10 cellular contexts compared by ENCODE assay signal in genomic region chr2:234989183-234989701, GRCh38. TPM values are rescaled to one million over a fixed set of nuclear protein-coding genes. Genes with fewer than 3 reads are reported as not detected.
DNase-seq lines count a peak whose midpoint lies in the region; ATAC-seq lines count a peak whose summit lies in the region.
"Had no signal": no experiment of that assay in that cellular context is flagged by ENCODE, and none has a peak within 500 bp of the region (broad histone marks: within the 10 kb centered on the region; RNA-seq: fewer than 3 reads in every experiment).

No MANE protein-coding gene starts in this region.

- intact Hi-C loops in left cardiac atrium (cut with DNase I) = no loop called here

- in situ Hi-C loops in G401 (cut with HindIII; ENCODE audit: low sequenced_read_pairs) = no loop called here

- ATAC-seq in left cardiac atrium = peak; percentile 73 to 83

- DNase-seq in G401 (ENCODE audit: low spot score) (peak; percentile 35), T1000 (lab: John Stamatoyannopoulos, UW) (peak; percentile 20), left cardiac atrium (peak; percentile 92), renal cortical epithelial cell (ENCODE audit: low read depth) (peak; percentile 92), NCI-H82 treated with DMSO at 0.1 percent for 48 hours (lab: John Stamatoyannopoulos, UW; ENCODE audit: unreplicated experiment) (no peak), DMS53 (lab: John Stamatoyannopoulos, UW) (no peak), RKO (ENCODE audit: low spot score) (no peak), iPS-NIHi7 (ENCODE audit: extremely low spot score) (no peak)
- DNase-seq: GM23248, MV-4-11 had no signal

RNA-seq across cellular contexts. Expression of gene SH3BP4, which starts 37.4 kb away (rescaled TPM):
- total RNA-seq in G401 (2014; rRNA removed; shearing (Covaris generic)) = 34.8 and 49.1 TPM in 2 replicates
- 10 to 100 TPM; 15.1 to 27.0 TPM for total RNA-seq in left cardiac atrium
- 58.5 and 116 TPM in 2 replicates for total RNA-seq in renal cortical epithelial cell

Comparison
In these comparisons a context has a peak if more than half of its experiments do, and no peak if none do; other contexts are left out.
1. DNase-seq: peak in G401 (single experiment), T1000 (single experiment), left cardiac atrium (single experiment) and renal cortical epithelial cell (single experiment); none in NCI-H82 treated with DMSO at 0.1 percent for 48 hours (single experiment), DMS53 (single experiment), RKO (single experiment) and iPS-NIHi7 (single experiment).